1 cellular context compared by ENCODE assay signal in the genomic region with DNA sequence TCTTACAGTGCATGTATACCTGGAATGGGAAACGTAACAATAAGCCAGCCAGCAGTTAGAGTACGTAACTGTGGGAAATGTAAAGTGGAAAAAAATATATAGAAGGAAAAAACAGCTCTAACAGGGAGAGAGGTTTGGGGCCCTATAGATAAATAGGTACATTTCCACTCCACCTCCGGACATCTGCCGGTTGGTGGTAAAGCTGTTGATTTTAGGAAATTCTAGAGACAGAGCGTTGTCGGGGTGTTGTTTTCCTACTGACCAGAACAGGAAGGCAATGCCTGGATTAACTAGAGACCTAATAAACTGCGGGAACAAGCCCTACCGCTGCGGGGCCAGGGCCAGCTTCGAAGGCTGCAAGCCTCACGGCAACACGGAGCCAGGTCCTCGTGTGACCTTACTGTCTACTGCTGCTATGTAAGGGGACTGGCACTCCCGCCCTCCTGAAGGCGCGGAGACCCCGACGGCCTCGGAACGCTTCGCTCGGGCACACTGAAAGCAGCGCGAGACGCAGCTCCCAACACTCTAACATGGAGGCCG.
TF ChIP-seq lines count a peak whose summit lies in the region.

No MANE protein-coding gene starts in this region.

TF ChIP-seq in HepG2, 621 proteins besides CTCF, POLR2A, EP300 and RAD21 (continued from another document and continues in another):
- TF ChIP-seq, protein P1, sequence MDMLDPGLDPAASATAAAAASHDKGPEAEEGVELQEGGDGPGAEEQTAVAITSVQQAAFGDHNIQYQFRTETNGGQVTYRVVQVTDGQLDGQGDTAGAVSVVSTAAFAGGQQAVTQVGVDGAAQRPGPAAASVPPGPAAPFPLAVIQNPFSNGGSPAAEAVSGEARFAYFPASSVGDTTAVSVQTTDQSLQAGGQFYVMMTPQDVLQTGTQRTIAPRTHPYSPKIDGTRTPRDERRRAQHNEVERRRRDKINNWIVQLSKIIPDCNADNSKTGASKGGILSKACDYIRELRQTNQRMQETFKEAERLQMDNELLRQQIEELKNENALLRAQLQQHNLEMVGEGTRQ (IDR thresholded peaks at IDR 0.05; ENCODE audit: low read depth, low read length): no peak
- TF ChIP-seq, protein P1 (CRISPR knock-in tag; IDR thresholded peaks at IDR 0.05; ENCODE audit: borderline replicate concordance): peak; percentile 43; the same call in 1 of the 2 replicates
- no peak for TF ChIP-seq CAMTA2 (CRISPR knock-in tag; IDR thresholded peaks at IDR 0.05; ENCODE audit: borderline replicate concordance)
- TF ChIP-seq, protein P2, sequence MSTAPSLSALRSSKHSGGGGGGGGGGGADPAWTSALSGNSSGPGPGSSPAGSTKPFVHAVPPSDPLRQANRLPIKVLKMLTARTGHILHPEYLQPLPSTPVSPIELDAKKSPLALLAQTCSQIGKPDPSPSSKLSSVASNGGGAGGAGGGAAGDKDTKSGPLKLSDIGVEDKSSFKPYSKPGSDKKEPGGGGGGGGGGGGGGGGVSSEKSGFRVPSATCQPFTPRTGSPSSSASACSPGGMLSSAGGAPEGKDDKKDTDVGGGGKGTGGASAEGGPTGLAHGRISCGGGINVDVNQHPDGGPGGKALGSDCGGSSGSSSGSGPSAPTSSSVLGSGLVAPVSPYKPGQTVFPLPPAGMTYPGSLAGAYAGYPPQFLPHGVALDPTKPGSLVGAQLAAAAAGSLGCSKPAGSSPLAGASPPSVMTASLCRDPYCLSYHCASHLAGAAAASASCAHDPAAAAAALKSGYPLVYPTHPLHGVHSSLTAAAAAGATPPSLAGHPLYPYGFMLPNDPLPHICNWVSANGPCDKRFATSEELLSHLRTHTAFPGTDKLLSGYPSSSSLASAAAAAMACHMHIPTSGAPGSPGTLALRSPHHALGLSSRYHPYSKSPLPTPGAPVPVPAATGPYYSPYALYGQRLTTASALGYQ (CRISPR knock-in tag; IDR thresholded peaks at IDR 0.05): no peak; the same call in 1 of the 2 replicates
- TF ChIP-seq MAFF (IDR thresholded peaks at IDR 0.05; ENCODE audit: low read depth, low read length): no peak
- peak; percentile 90 for TF ChIP-seq ATF7-NPFF (CRISPR knock-in tag; IDR thresholded peaks at IDR 0.05; ENCODE audit: low read depth)
- no peak; the same call in 1 of the 2 replicates for TF ChIP-seq CENPT (CRISPR knock-in tag; IDR thresholded peaks at IDR 0.05; ENCODE audit: low read depth)
- TF ChIP-seq REPIN1 (CRISPR knock-in tag; IDR thresholded peaks at IDR 0.05; ENCODE audit: borderline replicate concordance, low read depth): peak; percentile 91
- peak; percentile 29; the same call in 1 of the 2 replicates for TF ChIP-seq TBX3 (IDR thresholded peaks at IDR 0.05; ENCODE audit: borderline replicate concordance)
- TF ChIP-seq ZNF737 (CRISPR knock-in tag; IDR thresholded peaks at IDR 0.05; ENCODE audit: borderline replicate concordance): 0 out of 2 replicates have a peak, but pooled peaks have one; percentile 38
- TF ChIP-seq JUN (CRISPR knock-in tag; IDR thresholded peaks at IDR 0.05): no peak
- TF ChIP-seq ZNF33A (CRISPR knock-in tag; IDR thresholded peaks at IDR 0.05; ENCODE audit: borderline replicate concordance): peak; percentile 88; the same call in 1 of the 2 replicates
- 0 out of 2 replicates have a peak, but pooled peaks have one; percentile 18 for TF ChIP-seq KDM1A (CRISPR knock-in tag; IDR thresholded peaks at IDR 0.05)
- TF ChIP-seq, protein P3, sequence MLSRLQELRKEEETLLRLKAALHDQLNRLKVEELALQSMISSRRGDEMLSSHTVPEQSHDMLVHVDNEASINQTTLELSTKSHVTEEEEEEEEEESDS (CRISPR knock-in tag; IDR thresholded peaks at IDR 0.05; ENCODE audit: borderline replicate concordance): peak; percentile 53; the same call in 1 of the 2 replicates
- TF ChIP-seq HDAC2 (CRISPR knock-in tag; IDR thresholded peaks at IDR 0.05): peak; percentile 65; the same call in 1 of the 2 replicates
- TF ChIP-seq, protein P4, sequence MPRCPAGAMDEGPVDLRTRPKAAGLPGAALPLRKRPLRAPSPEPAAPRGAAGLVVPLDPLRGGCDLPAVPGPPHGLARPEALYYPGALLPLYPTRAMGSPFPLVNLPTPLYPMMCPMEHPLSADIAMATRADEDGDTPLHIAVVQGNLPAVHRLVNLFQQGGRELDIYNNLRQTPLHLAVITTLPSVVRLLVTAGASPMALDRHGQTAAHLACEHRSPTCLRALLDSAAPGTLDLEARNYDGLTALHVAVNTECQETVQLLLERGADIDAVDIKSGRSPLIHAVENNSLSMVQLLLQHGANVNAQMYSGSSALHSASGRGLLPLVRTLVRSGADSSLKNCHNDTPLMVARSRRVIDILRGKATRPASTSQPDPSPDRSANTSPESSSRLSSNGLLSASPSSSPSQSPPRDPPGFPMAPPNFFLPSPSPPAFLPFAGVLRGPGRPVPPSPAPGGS (CRISPR knock-in tag; IDR thresholded peaks at IDR 0.05): no peak; the same call in 1 of the 2 replicates
- peak; percentile 16; the same call in 1 of the 2 replicates for TF ChIP-seq ZNF724P (CRISPR knock-in tag; IDR thresholded peaks at IDR 0.05; ENCODE audit: borderline replicate concordance)
- TF ChIP-seq, protein P5, sequence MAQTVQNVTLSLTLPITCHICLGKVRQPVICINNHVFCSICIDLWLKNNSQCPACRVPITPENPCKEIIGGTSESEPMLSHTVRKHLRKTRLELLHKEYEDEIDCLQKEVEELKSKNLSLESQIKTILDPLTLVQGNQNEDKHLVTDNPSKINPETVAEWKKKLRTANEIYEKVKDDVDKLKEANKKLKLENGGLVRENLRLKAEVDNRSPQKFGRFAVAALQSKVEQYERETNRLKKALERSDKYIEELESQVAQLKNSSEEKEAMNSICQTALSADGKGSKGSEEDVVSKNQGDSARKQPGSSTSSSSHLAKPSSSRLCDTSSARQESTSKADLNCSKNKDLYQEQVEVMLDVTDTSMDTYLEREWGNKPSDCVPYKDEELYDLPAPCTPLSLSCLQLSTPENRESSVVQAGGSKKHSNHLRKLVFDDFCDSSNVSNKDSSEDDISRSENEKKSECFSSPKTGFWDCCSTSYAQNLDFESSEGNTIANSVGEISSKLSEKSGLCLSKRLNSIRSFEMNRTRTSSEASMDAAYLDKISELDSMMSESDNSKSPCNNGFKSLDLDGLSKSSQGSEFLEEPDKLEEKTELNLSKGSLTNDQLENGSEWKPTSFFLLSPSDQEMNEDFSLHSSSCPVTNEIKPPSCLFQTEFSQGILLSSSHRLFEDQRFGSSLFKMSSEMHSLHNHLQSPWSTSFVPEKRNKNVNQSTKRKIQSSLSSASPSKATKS (CRISPR knock-in tag; IDR thresholded peaks at IDR 0.05): no peak
- peak; percentile 66; the same call in 1 of the 2 replicates for TF ChIP-seq HES4 (CRISPR knock-in tag; IDR thresholded peaks at IDR 0.05; ENCODE audit: borderline replicate concordance)
- TF ChIP-seq POGZ (CRISPR knock-in tag; IDR thresholded peaks at IDR 0.05): 0 out of 2 replicates have a peak, but pooled peaks have one; percentile 35
- TF ChIP-seq MAF1 (CRISPR knock-in tag; IDR thresholded peaks at IDR 0.05; ENCODE audit: borderline replicate concordance): no peak
- no peak for TF ChIP-seq ZBTB8A (CRISPR knock-in tag; IDR thresholded peaks at IDR 0.05; ENCODE audit: borderline replicate concordance, low read depth)
- peak; percentile 89; the same call in 1 of the 2 replicates for TF ChIP-seq SALL1 (CRISPR knock-in tag; IDR thresholded peaks at IDR 0.05)
- peak; percentile 60 for TF ChIP-seq FOXO1 (CRISPR knock-in tag; IDR thresholded peaks at IDR 0.05)
- no peak for TF ChIP-seq SP5 (CRISPR knock-in tag; IDR thresholded peaks at IDR 0.05; ENCODE audit: borderline replicate concordance, low read depth)
- TF ChIP-seq, protein P6, sequence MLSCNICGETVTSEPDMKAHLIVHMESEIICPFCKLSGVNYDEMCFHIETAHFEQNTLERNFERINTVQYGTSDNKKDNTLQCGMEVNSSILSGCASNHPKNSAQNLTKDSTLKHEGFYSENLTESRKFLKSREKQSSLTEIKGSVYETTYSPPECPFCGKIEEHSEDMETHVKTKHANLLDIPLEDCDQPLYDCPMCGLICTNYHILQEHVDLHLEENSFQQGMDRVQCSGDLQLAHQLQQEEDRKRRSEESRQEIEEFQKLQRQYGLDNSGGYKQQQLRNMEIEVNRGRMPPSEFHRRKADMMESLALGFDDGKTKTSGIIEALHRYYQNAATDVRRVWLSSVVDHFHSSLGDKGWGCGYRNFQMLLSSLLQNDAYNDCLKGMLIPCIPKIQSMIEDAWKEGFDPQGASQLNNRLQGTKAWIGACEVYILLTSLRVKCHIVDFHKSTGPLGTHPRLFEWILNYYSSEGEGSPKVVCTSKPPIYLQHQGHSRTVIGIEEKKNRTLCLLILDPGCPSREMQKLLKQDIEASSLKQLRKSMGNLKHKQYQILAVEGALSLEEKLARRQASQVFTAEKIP (CRISPR knock-in tag; IDR thresholded peaks at IDR 0.05; ENCODE audit: borderline replicate concordance): no peak
- TF ChIP-seq, protein P7, sequence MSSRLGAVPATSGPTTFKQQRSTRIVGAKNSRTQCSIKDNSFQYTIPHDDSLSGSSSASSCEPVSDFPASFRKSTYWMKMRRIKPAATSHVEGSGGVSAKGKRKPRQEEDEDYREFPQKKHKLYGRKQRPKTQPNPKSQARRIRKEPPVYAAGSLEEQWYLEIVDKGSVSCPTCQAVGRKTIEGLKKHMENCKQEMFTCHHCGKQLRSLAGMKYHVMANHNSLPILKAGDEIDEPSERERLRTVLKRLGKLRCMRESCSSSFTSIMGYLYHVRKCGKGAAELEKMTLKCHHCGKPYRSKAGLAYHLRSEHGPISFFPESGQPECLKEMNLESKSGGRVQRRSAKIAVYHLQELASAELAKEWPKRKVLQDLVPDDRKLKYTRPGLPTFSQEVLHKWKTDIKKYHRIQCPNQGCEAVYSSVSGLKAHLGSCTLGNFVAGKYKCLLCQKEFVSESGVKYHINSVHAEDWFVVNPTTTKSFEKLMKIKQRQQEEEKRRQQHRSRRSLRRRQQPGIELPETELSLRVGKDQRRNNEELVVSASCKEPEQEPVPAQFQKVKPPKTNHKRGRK (CRISPR knock-in tag; IDR thresholded peaks at IDR 0.05): peak; percentile 62; the same call in 1 of the 2 replicates
- peak; percentile 92 for TF ChIP-seq TEAD2 (CRISPR knock-in tag; IDR thresholded peaks at IDR 0.05)
- TF ChIP-seq, protein P8, sequence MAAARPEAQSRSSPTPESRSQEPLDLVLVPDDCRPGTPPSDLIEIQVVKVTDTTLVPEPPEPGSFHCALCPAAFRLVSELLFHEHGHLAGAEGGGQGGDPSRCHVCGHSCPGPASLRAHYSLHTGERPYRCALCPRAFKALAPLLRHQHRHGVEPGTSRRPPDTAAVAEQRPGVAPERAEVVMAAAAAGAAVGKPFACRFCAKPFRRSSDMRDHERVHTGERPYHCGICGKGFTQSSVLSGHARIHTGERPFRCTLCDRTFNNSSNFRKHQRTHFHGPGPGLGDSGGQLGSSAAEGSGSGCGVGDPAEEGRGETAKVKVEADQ (CRISPR knock-in tag; IDR thresholded peaks at IDR 0.05; ENCODE audit: borderline replicate concordance): no peak
- TF ChIP-seq HDAC6 (IDR thresholded peaks at IDR 0.05; ENCODE audit: low read depth, low read length): no peak
- peak; percentile 35 for TF ChIP-seq JARID2 (CRISPR knock-in tag; IDR thresholded peaks at IDR 0.05; ENCODE audit: insufficient replicate concordance)
- peak; percentile 88 for TF ChIP-seq ZNF781 (CRISPR knock-in tag; IDR thresholded peaks at IDR 0.05; ENCODE audit: borderline replicate concordance, not compliant biosample characterization)
- no peak for TF ChIP-seq MBNL3 (CRISPR knock-in tag; conservative IDR thresholded peaks at IDR 0.05)
- peak; percentile 52 for TF ChIP-seq TAF1 (CRISPR knock-in tag; IDR thresholded peaks at IDR 0.05)
- TF ChIP-seq, protein P9, sequence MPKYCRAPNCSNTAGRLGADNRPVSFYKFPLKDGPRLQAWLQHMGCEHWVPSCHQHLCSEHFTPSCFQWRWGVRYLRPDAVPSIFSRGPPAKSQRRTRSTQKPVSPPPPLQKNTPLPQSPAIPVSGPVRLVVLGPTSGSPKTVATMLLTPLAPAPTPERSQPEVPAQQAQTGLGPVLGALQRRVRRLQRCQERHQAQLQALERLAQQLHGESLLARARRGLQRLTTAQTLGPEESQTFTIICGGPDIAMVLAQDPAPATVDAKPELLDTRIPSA (CRISPR knock-in tag; IDR thresholded peaks at IDR 0.05; ENCODE audit: borderline replicate concordance): no peak
- no peak for TF ChIP-seq PRMT3 (CRISPR knock-in tag; IDR thresholded peaks at IDR 0.05; ENCODE audit: borderline replicate concordance, low read depth)
- TF ChIP-seq ZC3H13 (CRISPR knock-in tag; IDR thresholded peaks at IDR 0.05): peak; percentile 40; the same call in 1 of the 2 replicates
- no peak for TF ChIP-seq LCORL (IDR thresholded peaks at IDR 0.05)
- TF ChIP-seq LCORL (CRISPR knock-in tag; IDR thresholded peaks at IDR 0.05): peak; percentile 69; the same call in 1 of the 2 replicates
- 0 out of 2 replicates have a peak, but pooled peaks have one; percentile 7 for TF ChIP-seq HHEX (CRISPR knock-in tag; IDR thresholded peaks at IDR 0.05)
- peak; percentile 92 for TF ChIP-seq ZC3H4 (CRISPR knock-in tag; IDR thresholded peaks at IDR 0.05; ENCODE audit: borderline replicate concordance)
- no peak for TF ChIP-seq KAT2B (IDR thresholded peaks at IDR 0.05; ENCODE audit: borderline replicate concordance, low read depth, low read length)
- peak; percentile 59; the same call in 1 of the 2 replicates for TF ChIP-seq GATAD2A (CRISPR knock-in tag; IDR thresholded peaks at IDR 0.05)
- no peak for TF ChIP-seq TCF7 (IDR thresholded peaks at IDR 0.05; ENCODE audit: low read depth)
- TF ChIP-seq, protein P10, sequence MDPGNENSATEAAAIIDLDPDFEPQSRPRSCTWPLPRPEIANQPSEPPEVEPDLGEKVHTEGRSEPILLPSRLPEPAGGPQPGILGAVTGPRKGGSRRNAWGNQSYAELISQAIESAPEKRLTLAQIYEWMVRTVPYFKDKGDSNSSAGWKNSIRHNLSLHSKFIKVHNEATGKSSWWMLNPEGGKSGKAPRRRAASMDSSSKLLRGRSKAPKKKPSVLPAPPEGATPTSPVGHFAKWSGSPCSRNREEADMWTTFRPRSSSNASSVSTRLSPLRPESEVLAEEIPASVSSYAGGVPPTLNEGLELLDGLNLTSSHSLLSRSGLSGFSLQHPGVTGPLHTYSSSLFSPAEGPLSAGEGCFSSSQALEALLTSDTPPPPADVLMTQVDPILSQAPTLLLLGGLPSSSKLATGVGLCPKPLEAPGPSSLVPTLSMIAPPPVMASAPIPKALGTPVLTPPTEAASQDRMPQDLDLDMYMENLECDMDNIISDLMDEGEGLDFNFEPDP (CRISPR knock-in tag; conservative IDR thresholded peaks at IDR 0.05): 0 out of 2 replicates have a peak, but pooled peaks have one; percentile 73
- TF ChIP-seq TCF12 (IDR thresholded peaks at IDR 0.05): no peak
- no peak for TF ChIP-seq TCF12 (CRISPR knock-in tag; IDR thresholded peaks at IDR 0.05)
- no peak for TF ChIP-seq SOX13 (IDR thresholded peaks at IDR 0.05)
- no peak for TF ChIP-seq SOX13 (CRISPR knock-in tag; conservative IDR thresholded peaks at IDR 0.05 in 1 of 2, IDR thresholded peaks at IDR 0.05 in 1 of 2)
- TF ChIP-seq SMAD3 (CRISPR knock-in tag; IDR thresholded peaks at IDR 0.05): peak; percentile 56; the same call in 1 of the 2 replicates
- peak; percentile 54; the same call in 1 of the 2 replicates for TF ChIP-seq ZNF446 (CRISPR knock-in tag; IDR thresholded peaks at IDR 0.05)
- TF ChIP-seq TBP (CRISPR knock-in tag; IDR thresholded peaks at IDR 0.05): no peak
- TF ChIP-seq KLF9 (CRISPR knock-in tag; IDR thresholded peaks at IDR 0.05; ENCODE audit: low read depth): no peak
- TF ChIP-seq FIP1L1 (IDR thresholded peaks at IDR 0.05; ENCODE audit: borderline replicate concordance, insufficient read depth, low read depth, low read length): no peak
